In genomic region chr17:72745241-72745640, GRCh38 we compare ENCODE assay signal across 24 cellular contexts.
"Had no signal": no experiment of that assay in that cellular context is flagged by ENCODE, and none has a peak within 500 bp of the region (broad histone marks: within the 10 kb centered on the region; RNA-seq: fewer than 3 reads in every experiment).

No MANE protein-coding gene starts in this region.

- H3K27me3 ChIP-seq: stomach, suprapubic skin, testis, thyroid gland, tibial artery, tibial nerve, transverse colon, upper lobe of left lung, upper lobe of right lung, uterus, vagina had no signal

- H3K4me3 ChIP-seq: stomach, suprapubic skin, testis, thoracic aorta, thyroid gland, tibial artery, tibial nerve, transverse colon, upper lobe of left lung, upper lobe of right lung, uterus, vagina had no signal

- H3K9me3 ChIP-seq: stomach, suprapubic skin, testis, thoracic aorta, thyroid gland, tibial artery, tibial nerve, transverse colon, upper lobe of left lung, upper lobe of right lung, uterus, vagina had no signal

- H3K27ac ChIP-seq: stomach, suprapubic skin, testis, thoracic aorta, thyroid gland, tibial artery, tibial nerve, transverse colon, upper lobe of left lung, upper lobe of right lung, uterus, vagina had no signal

- H3K36me3 ChIP-seq: stomach, suprapubic skin, thoracic aorta, thyroid gland, tibial artery, tibial nerve, transverse colon, upper lobe of left lung, upper lobe of right lung, uterus, vagina had no signal

- H3K4me1 ChIP-seq: stomach, suprapubic skin, testis, thyroid gland, tibial artery, tibial nerve, upper lobe of left lung, upper lobe of right lung, uterus, vagina had no signal

- DNase-seq: stimulated activated CD4-positive, alpha-beta T cell treated with anti-CD3 and anti-CD28 coated beads, Interleukin-2, amount 100 ng/mL, for 48 hours; stimulated activated CD4-positive, alpha-beta T cell treated with anti-CD3 and anti-CD28 coated beads, Interleukin-4, amount 100 ng/mL, for 1 hour; stimulated activated CD4-positive, alpha-beta T cell treated with anti-CD3 and anti-CD28 coated beads, Interleukin-4, amount 100 ng/mL, for 24 hours; stimulated activated CD4-positive, alpha-beta T cell treated with anti-CD3 and anti-CD28 coated beads, Interleukin-4, amount 100 ng/mL, for 4 hours; stimulated activated CD8-positive, alpha-beta memory T cell treated with anti-CD3 and anti-CD28 coated beads, Interleukin-4, amount 100 ng/mL, for 48 hours; stimulated activated naive B cell treated with anti-CD40 and anti-IgM and Interleukin-4, amounts not matched to agents 10 μg/mL and 1 μg/mL and 100 μg/mL, for 72 hours; stimulated activated naive CD4-positive, alpha-beta T cell; stimulated activated naive CD4-positive, alpha-beta T cell treated with Interleukin-2 at 50 U/mL for 16 hours; stimulated activated naive CD8-positive, alpha-beta T cell treated with anti-CD3 and anti-CD28 coated beads, Interleukin-15, amount 100 ng/mL, for 72 hours; stimulated activated naive CD8-positive, alpha-beta T cell treated with anti-CD3 and anti-CD28 coated beads, Interleukin-15, Interleukin-2, amounts not matched to agents 100 U/mL and 50 U/mL, for 24 hours; stomach; substantia nigra; testis; thyroid gland; tibial artery; transverse colon; trophoblast cell; upper lobe of left lung; upper lobe of right lung; uterus had no signal
